Comparison of ENCODE assay signal across 1 cellular context in genomic region chr17:27226611-27227234, GRCh38.
A peak's percentile ranks its signal among the peaks of the same experiment; 100 is the strongest.
TF ChIP-seq lines count a peak whose summit lies in the region.

No MANE protein-coding gene starts in this region.

TF ChIP-seq in K562, 482 proteins besides CTCF, POLR2A, EP300 and RAD21 (continued from another document and continues in another):
- TF ChIP-seq CHD7 (IDR thresholded peaks at IDR 0.05; ENCODE audit: low read depth, low read length) = no peak
- TF ChIP-seq PCBP1 (IDR thresholded peaks at IDR 0.05; ENCODE audit: low read depth, low read length, poor library complexity, severe bottlenecking) = no peak
- TF ChIP-seq JUN (IDR thresholded peaks at IDR 0.05; ENCODE audit: borderline replicate concordance, low read depth, low read length) = peak; percentile 51
- TF ChIP-seq JUN (CRISPR knock-in tag; IDR thresholded peaks at IDR 0.05; ENCODE audit: borderline replicate concordance) = no peak
- TF ChIP-seq FOSL1 (tag; conservative IDR thresholded peaks at IDR 0.05) = peak; percentile 88
- no peak for TF ChIP-seq BRD4 (IDR thresholded peaks at IDR 0.05)
- no peak for TF ChIP-seq HNRNPUL1 (IDR thresholded peaks at IDR 0.05; ENCODE audit: low read length)
- no peak for TF ChIP-seq ADNP (tag; IDR thresholded peaks at IDR 0.05)
- TF ChIP-seq ATF3 (IDR thresholded peaks at IDR 0.05) = peak; percentile 47; the same call in 1 of the 2 replicates
- no peak for TF ChIP-seq ATF3 (CRISPR knock-in tag; conservative IDR thresholded peaks at IDR 0.05)
- TF ChIP-seq XRCC4 (IDR thresholded peaks at IDR 0.05; ENCODE audit: extremely low read depth, insufficient read depth, insufficient read length) = no peak
- no peak for TF ChIP-seq SRSF1 (IDR thresholded peaks at IDR 0.05; ENCODE audit: low read depth, low read length)
- no peak for TF ChIP-seq ZNF318 (IDR thresholded peaks at IDR 0.05; ENCODE audit: borderline replicate concordance in 1 of 2, low read depth in 1 of 2)
- TF ChIP-seq POLR2B (IDR thresholded peaks at IDR 0.05; ENCODE audit: low read depth, partially characterized antibody) = no peak
- no peak for TF ChIP-seq PHF21A (IDR thresholded peaks at IDR 0.05; ENCODE audit: borderline replicate concordance, low read depth)
- no peak for TF ChIP-seq NFRKB (IDR thresholded peaks at IDR 0.05; ENCODE audit: low read depth)
- no peak for TF ChIP-seq NBN (IDR thresholded peaks at IDR 0.05; ENCODE audit: low read depth)
- no peak for TF ChIP-seq POLR3A (IDR thresholded peaks at IDR 0.05; ENCODE audit: borderline replicate concordance, extremely low read depth, insufficient read depth, insufficient read length)
- no peak for TF ChIP-seq ELF2 (CRISPR knock-in tag; IDR thresholded peaks at IDR 0.05)
- TF ChIP-seq ZNF407 (IDR thresholded peaks at IDR 0.05; ENCODE audit: low read depth) = no peak
- TF ChIP-seq TEAD4 (IDR thresholded peaks at IDR 0.05; ENCODE audit: low read length) = no peak
- no peak for TF ChIP-seq TEAD4 (CRISPR knock-in tag; IDR thresholded peaks at IDR 0.05; ENCODE audit: borderline replicate concordance)
- TF ChIP-seq MYC (IDR thresholded peaks at IDR 0.05; ENCODE audit: low read depth, low read length) = no peak
- TF ChIP-seq MYC (CRISPR knock-in tag; IDR thresholded peaks at IDR 0.05; ENCODE audit: borderline replicate concordance, low read depth) = no peak
- no peak for TF ChIP-seq ZNF217 (CRISPR knock-in tag; IDR thresholded peaks at IDR 0.05)
- no peak for TF ChIP-seq HOXB6 (CRISPR knock-in tag; IDR thresholded peaks at IDR 0.05; ENCODE audit: borderline replicate concordance)
